ENCODE assay signal across 1 cellular context in the genomic region with DNA sequence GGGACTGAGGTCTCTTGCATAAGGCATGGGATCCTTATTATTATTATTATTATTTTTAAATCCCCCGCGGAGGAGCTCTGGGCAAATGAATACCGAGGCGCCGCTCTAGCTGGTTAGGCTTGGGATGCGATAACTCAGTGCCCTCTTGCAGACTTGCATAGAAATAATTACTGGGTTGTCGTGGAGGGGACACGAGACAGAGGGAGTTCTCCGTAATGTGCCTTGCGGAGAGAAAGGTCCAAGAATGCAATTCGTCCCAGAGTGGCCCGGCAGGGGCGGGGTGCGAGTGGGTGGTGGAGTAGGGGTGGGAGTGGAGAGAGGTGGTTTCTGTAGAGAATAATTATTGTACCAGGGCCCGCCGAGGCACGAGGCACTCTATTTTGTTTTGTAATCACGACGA.
TF ChIP-seq lines count a peak whose summit lies in the region.

No MANE protein-coding gene starts in this region.

TF ChIP-seq in WTC11, 78 proteins besides CTCF, POLR2A, EP300 and RAD21 (continued from another document):
- no peak for TF ChIP-seq TCF7 (CRISPR knock-in tag; IDR thresholded peaks at IDR 0.05; ENCODE audit: low read depth)
- no peak for TF ChIP-seq NFE2L1 (CRISPR knock-in tag; IDR thresholded peaks at IDR 0.05)
TF ChIP-seq in WTC11: peak in this region for 0.
